ENCODE assay signal across 15 cellular contexts in the genomic region with DNA sequence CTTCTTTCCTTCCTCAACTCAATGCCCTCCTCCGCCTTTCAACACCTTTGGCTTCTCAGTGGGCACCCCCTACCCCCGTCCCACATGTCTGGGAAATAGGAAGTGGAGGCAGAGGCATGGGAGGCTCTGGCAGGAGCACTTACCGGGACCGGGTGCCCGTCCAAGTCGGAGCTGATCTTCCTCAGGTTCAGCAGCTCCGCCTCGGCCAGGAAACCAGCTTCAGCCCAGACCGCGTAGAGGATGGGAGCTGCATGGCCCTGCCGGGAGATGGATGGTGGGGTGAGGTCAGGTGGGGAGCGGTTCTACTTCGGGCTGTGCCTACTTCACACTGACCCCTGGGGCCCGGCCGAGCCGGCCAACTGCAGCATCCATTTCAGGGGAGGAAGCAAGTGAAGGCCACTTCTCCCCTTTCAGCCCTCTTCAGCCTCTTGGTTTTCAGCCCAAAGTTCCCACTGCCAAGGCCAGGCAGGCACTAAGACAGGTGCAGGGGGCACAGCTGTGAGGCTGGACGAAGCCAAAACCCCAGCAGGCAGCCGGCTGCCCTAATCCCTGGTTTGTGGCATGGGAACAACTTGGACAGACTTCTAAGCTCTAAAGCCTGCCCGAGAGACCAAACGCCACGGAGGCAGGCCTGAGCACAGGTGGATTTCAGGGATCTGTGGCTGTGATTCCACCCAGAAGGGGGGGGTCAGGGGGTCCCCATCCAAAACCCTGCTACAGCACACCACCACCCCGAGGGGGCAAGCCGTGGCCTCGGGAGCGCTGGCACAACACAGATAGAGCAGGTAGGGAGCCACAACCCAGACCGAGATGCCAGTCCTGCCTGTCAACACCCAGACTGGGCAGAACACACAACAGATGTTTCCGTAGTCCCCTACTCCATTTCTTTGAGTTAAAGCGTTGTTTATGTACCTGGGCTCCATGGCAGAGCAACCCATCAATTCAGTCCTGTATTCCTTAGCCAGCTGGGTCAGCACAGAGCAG. TPM values are rescaled to one million over a fixed set of nuclear protein-coding genes. Genes with fewer than 3 reads are reported as not detected.
A peak's percentile ranks its signal among the peaks of the same experiment; 100 is the strongest.
DNase-seq lines count a peak whose midpoint lies in the region; ATAC-seq and TF ChIP-seq lines count a peak whose summit lies in the region.
"Had no signal": no experiment of that assay in that cellular context is flagged by ENCODE, and none has a peak within 500 bp of the region (broad histone marks: within the 10 kb centered on the region; RNA-seq: fewer than 3 reads in every experiment).

No MANE protein-coding gene starts in this region.

- no peaks in the 10 kb centered on the region for H3K27me3 Mint-ChIP-seq in Calu3 (ENCODE audit: unreplicated experiment)
- no peaks in the 10 kb centered on the region for H3K27me3 Mint-ChIP-seq in natural killer cell treated with Interleukin-12 subunit alpha and Interleukin-12 subunit beta and Interleukin-15 and Interleukin-18, amount 100 ng/mL, for 72 hours

- H3K4me3 Mint-ChIP-seq in Calu3 (ENCODE audit: low read depth, unreplicated experiment) = no peak overlapping the region
- H3K4me3 Mint-ChIP-seq in natural killer cell treated with Interleukin-12 subunit alpha and Interleukin-12 subunit beta and Interleukin-15 and Interleukin-18, amount 100 ng/mL, for 72 hours = no peak overlapping the region
- H3K4me3 Mint-ChIP-seq: activated T-helper 1 cell treated with anti-CD3 and anti-CD28 coated beads, Interleukin-12 subunit alpha, Interleukin-12 subunit beta, Interleukin-2, Interleukin-4 antibody, amounts not matched to agents 30 ng/mL and 10 ng/mL and 1 ng/mL, durations not matched to agents 14 hours and 24 hours and 36 hours; neural progenitor cell had no signal

- H3K4me1 ChIP-seq in PC-9 (replicated peaks; ENCODE audit: insufficient read depth) (peaks cover 97% of the 10 kb centered on the region), osteoblast (ENCODE audit: insufficient read depth, low read length) (peaks cover 42% of the 10 kb centered on the region)

- ATAC-seq in GM19351 (IDR thresholded peaks at IDR 0.05; ENCODE audit: unreplicated experiment) (no peak), sciatic nerve (no peak)
- ATAC-seq in natural killer cell treated with Interleukin-12 subunit alpha and Interleukin-12 subunit beta and Interleukin-15 and Interleukin-18, amount 100 ng/mL, for 72 hours = no peak

- H3K36me3 ChIP-seq in PC-9 (ENCODE audit: low read depth) (peaks cover 47% of the 10 kb centered on the region), osteoblast (ENCODE audit: insufficient read depth, low read length) (peaks cover 64% of the 10 kb centered on the region)
- H3K36me3 ChIP-seq: neural progenitor cell had no signal

- H3K79me2 ChIP-seq in PC-9 (ENCODE audit: low read depth) = peaks cover 87% of the 10 kb centered on the region
- peaks cover 84% of the 10 kb centered on the region for H3K79me2 ChIP-seq in osteoblast (ENCODE audit: insufficient read depth, low read length)

- no peak for TF ChIP-seq CTCF in Calu3 (IDR thresholded peaks at IDR 0.05; ENCODE audit: unreplicated experiment)
- no peak for TF ChIP-seq CTCF in PC-9 (conservative IDR thresholded peaks at IDR 0.05)
- TF ChIP-seq CTCF in osteoblast (IDR thresholded peaks at IDR 0.05; ENCODE audit: extremely low read depth, low read depth, low read length) = no peak

- H2AFZ ChIP-seq in PC-9 = no peak overlapping the region
- H2AFZ ChIP-seq in osteoblast (ENCODE audit: low read length) = no peak overlapping the region
- H2AFZ ChIP-seq: neural progenitor cell had no signal

- H3K4me1 Mint-ChIP-seq in Calu3 (ENCODE audit: low read depth, unreplicated experiment) = peaks cover 45% of the 10 kb centered on the region
- peaks cover 4 to 15% of the 10 kb centered on the region in 2 donors for H3K4me1 Mint-ChIP-seq in natural killer cell treated with Interleukin-12 subunit alpha and Interleukin-12 subunit beta and Interleukin-15 and Interleukin-18, amount 100 ng/mL, for 72 hours (ENCODE audit: low read depth in 2 of 2)

- H3K27ac ChIP-seq in PC-9 (peak overlapping the region; percentile 95), epithelial cell of prostate (peak overlapping the region; percentile 84), osteoblast (ENCODE audit: low read depth, low read length) (peak overlapping the region; percentile 62)
- H3K27ac ChIP-seq: colonic mucosa, neural progenitor cell had no signal

- no peaks in the 10 kb centered on the region for H3K9me3 Mint-ChIP-seq in Calu3 (ENCODE audit: low read depth, unreplicated experiment)
- no peaks in the 10 kb centered on the region for H3K9me3 Mint-ChIP-seq in natural killer cell treated with Interleukin-12 subunit alpha and Interleukin-12 subunit beta and Interleukin-15 and Interleukin-18, amount 100 ng/mL, for 72 hours
- H3K9me3 Mint-ChIP-seq: activated T-helper 1 cell treated with anti-CD3 and anti-CD28 coated beads, Interleukin-12 subunit alpha, Interleukin-12 subunit beta, Interleukin-2, Interleukin-4 antibody, amounts not matched to agents 30 ng/mL and 10 ng/mL and 1 ng/mL, durations not matched to agents 14 hours and 24 hours and 36 hours; neural progenitor cell had no signal

- H3K4me2 ChIP-seq in PC-9 (peak overlapping the region; percentile 47; the same call in 1 of the 2 replicates), osteoblast (ENCODE audit: insufficient read depth, low read length) (no peak overlapping the region)
- H3K4me2 ChIP-seq: neural progenitor cell had no signal

- H3K4me3 ChIP-seq in PC-9 (no peak overlapping the region), osteoblast (ENCODE audit: insufficient read depth, low read length) (no peak overlapping the region)
- H3K4me3 ChIP-seq: colonic mucosa, neural progenitor cell, sigmoid colon had no signal

- DNase-seq in Calu3 (no peak), PC-9 (no peak), epithelial cell of prostate (ENCODE audit: low read depth, low spot score) (no peak), osteoblast (ENCODE audit: insufficient read length, low spot score, missing footprints) (no peak), NCI-H1417 (lab: John Stamatoyannopoulos, UW) (no peak), sciatic nerve (ENCODE audit: low spot score) (no peak)
- DNase-seq in natural killer cell treated with Interleukin-12 subunit alpha and Interleukin-12 subunit beta and Interleukin-15 and Interleukin-18, amount 100 ng/mL, for 72 hours (ENCODE audit: low spot score) = no peak
- DNase-seq: colonic mucosa; NCI-H2081 treated with DMSO at 0.1 percent for 48 hours; RPMI8226; sigmoid colon; stimulated activated CD4-positive, alpha-beta T cell treated with anti-CD3 and anti-CD28 coated beads, Interleukin-4, amount 100 ng/mL, for 1 hour had no signal

- CTCF ChIA-PET in Calu3 (lab: Charles Lee) (no interaction called here), PC-9 (lab: Charles Lee) (no interaction called here)

- peaks cover 76% of the 10 kb centered on the region for H4K20me1 ChIP-seq in PC-9 (ENCODE audit: insufficient read depth)
- peaks cover 47% of the 10 kb centered on the region for H4K20me1 ChIP-seq in osteoblast (ENCODE audit: insufficient read depth, low read length)

- no peaks in the 10 kb centered on the region for H3K27me3 ChIP-seq in PC-9 (ENCODE audit: insufficient read depth, low read depth)
- no peaks in the 10 kb centered on the region for H3K27me3 ChIP-seq in osteoblast (ENCODE audit: insufficient read depth, low read length)
- H3K27me3 ChIP-seq: colonic mucosa, neural progenitor cell, sigmoid colon had no signal

- peaks cover 94% of the 10 kb centered on the region for H3F3A ChIP-seq in PC-9 (ENCODE audit: insufficient read depth, low read depth)

- no peaks in the 10 kb centered on the region for H3K9me2 ChIP-seq in PC-9 (ENCODE audit: insufficient read depth)

- H3K9me3 ChIP-seq in PC-9 (ENCODE audit: insufficient read depth, low read depth) = no peaks in the 10 kb centered on the region
- H3K9me3 ChIP-seq in osteoblast (ENCODE audit: low read depth, low read length) = no peaks in the 10 kb centered on the region
- H3K9me3 ChIP-seq: colonic mucosa, sigmoid colon had no signal

- POLR2A ChIA-PET in PC-9 (lab: Charles Lee; ENCODE audit: unreplicated experiment) = interaction anchor here (0.7 to 0.9 kb wide), 2 partner anchors 9 to 31 kb away, joined by 4 to 5 read pairs; no protein-coding TSS in a partner anchor

- intact Hi-C loops in Calu3 (cut with micrococcal nuclease; ENCODE audit: unreplicated experiment) (no loop called here), PC-9 (cut with micrococcal nuclease; ENCODE audit: unreplicated experiment) (no loop called here), sciatic nerve (cut with DNase I) (no loop called here)

- BruUV-seq in Calu3 (replicated peaks; lab: Mats Ljungman, UMichigan) (no TSS peak), PC-9 (replicated peaks; lab: Mats Ljungman, UMichigan) (no TSS peak)

- H3K36me3 Mint-ChIP-seq in Calu3 (ENCODE audit: insufficient read depth, unreplicated experiment) = peaks cover 76% of the 10 kb centered on the region
- no peaks in the 10 kb centered on the region for H3K36me3 Mint-ChIP-seq in natural killer cell treated with Interleukin-12 subunit alpha and Interleukin-12 subunit beta and Interleukin-15 and Interleukin-18, amount 100 ng/mL, for 72 hours

- peak overlapping the region; percentile 70 for H3K27ac Mint-ChIP-seq in Calu3 (ENCODE audit: unreplicated experiment)
- no peak overlapping the region for H3K27ac Mint-ChIP-seq in natural killer cell treated with Interleukin-12 subunit alpha and Interleukin-12 subunit beta and Interleukin-15 and Interleukin-18, amount 100 ng/mL, for 72 hours
- H3K27ac Mint-ChIP-seq: activated T-helper 1 cell treated with anti-CD3 and anti-CD28 coated beads, Interleukin-12 subunit alpha, Interleukin-12 subunit beta, Interleukin-2, Interleukin-4 antibody, amounts not matched to agents 30 ng/mL and 10 ng/mL and 1 ng/mL, durations not matched to agents 14 hours and 24 hours and 36 hours had no signal

RNA-seq across cellular contexts. Expression of a gene that starts 14.5 kb away (rescaled TPM):
- total RNA-seq in Calu3 (2022) (391 and 446 TPM in 2 replicates), PC-9 (2021) (1,726 and 2,016 TPM in 2 replicates), osteoblast (413 and 453 TPM in 2 replicates), sciatic nerve (219 TPM)
- 100 to 1,000 TPM; 171 to 339 TPM for total RNA-seq in natural killer cell treated with Interleukin-12 subunit alpha and Interleukin-12 subunit beta and Interleukin-15 and Interleukin-18, amount 100 ng/mL, for 72 hours
